ENCODE assay signal across 8 cellular contexts in genomic region chr22:42581762-42582716, GRCh38. TPM values are rescaled to one million over a fixed set of nuclear protein-coding genes. Genes with fewer than 3 reads are reported as not detected.
A peak's percentile ranks its signal among the peaks of the same experiment; 100 is the strongest.
DNase-seq lines count a peak whose midpoint lies in the region; ATAC-seq and TF ChIP-seq lines count a peak whose summit lies in the region.

No MANE protein-coding gene starts in this region.

- H3K27ac ChIP-seq in ACC112 (ENCODE audit: low read depth, low read length) = no peak overlapping the region

- no peaks in the 10 kb centered on the region for H3K27me3 Mint-ChIP-seq in activated T-helper 1 cell treated with anti-CD3 and anti-CD28 coated beads, Interleukin-12 subunit alpha, Interleukin-12 subunit beta, Interleukin-2, Interleukin-4 antibody, amounts not matched to agents 30 ng/mL and 10 ng/mL and 1 ng/mL, durations not matched to agents 14 hours and 24 hours and 36 hours (ENCODE audit: insufficient read depth)
- H3K27me3 Mint-ChIP-seq in natural killer cell treated with Interleukin-12 subunit alpha and Interleukin-12 subunit beta and Interleukin-15 and Interleukin-18, amount 100 ng/mL, for 72 hours = no peaks in the 10 kb centered on the region
- no peaks in the 10 kb centered on the region for H3K27me3 Mint-ChIP-seq in stimulated activated naive B cell treated with anti-CD40 and anti-IgM and Interleukin-4, amounts not matched to agents 10 μg/mL and 1 μg/mL and 100 μg/mL, for 72 hours

- intact Hi-C loops in activated T-helper 1 cell treated with anti-CD3 and anti-CD28 coated beads, Interleukin-12 subunit alpha, Interleukin-12 subunit beta, Interleukin-2, Interleukin-4 antibody, amounts not matched to agents 30 ng/mL and 10 ng/mL and 1 ng/mL, durations not matched to agents 14 hours and 24 hours and 36 hours (cut with micrococcal nuclease) = loop anchor here (1.0 to 2.0 kb wide), 2 partner anchors 29 to 33 kb away; partner anchors contain the start of gene SERHL2

- H3K27me3 ChIP-seq in ACC112 (ENCODE audit: insufficient read depth, low read length) = no peaks in the 10 kb centered on the region

- H3K4me3 Mint-ChIP-seq in activated T-helper 1 cell treated with anti-CD3 and anti-CD28 coated beads, Interleukin-12 subunit alpha, Interleukin-12 subunit beta, Interleukin-2, Interleukin-4 antibody, amounts not matched to agents 30 ng/mL and 10 ng/mL and 1 ng/mL, durations not matched to agents 14 hours and 24 hours and 36 hours = peak overlapping the region; percentile 99
- peak overlapping the region; percentile 98 for H3K4me3 Mint-ChIP-seq in natural killer cell treated with Interleukin-12 subunit alpha and Interleukin-12 subunit beta and Interleukin-15 and Interleukin-18, amount 100 ng/mL, for 72 hours
- H3K4me3 Mint-ChIP-seq in stimulated activated naive B cell treated with anti-CD40 and anti-IgM and Interleukin-4, amounts not matched to agents 10 μg/mL and 1 μg/mL and 100 μg/mL, for 72 hours = peak overlapping the region; percentile 98

- peak overlapping the region; percentile 83 for H3K4me3 ChIP-seq in ACC112 (ENCODE audit: low read depth, low read length)

- peaks cover 31% of the 10 kb centered on the region for H3K36me3 Mint-ChIP-seq in activated T-helper 1 cell treated with anti-CD3 and anti-CD28 coated beads, Interleukin-12 subunit alpha, Interleukin-12 subunit beta, Interleukin-2, Interleukin-4 antibody, amounts not matched to agents 30 ng/mL and 10 ng/mL and 1 ng/mL, durations not matched to agents 14 hours and 24 hours and 36 hours (ENCODE audit: low read depth)
- H3K36me3 Mint-ChIP-seq in natural killer cell treated with Interleukin-12 subunit alpha and Interleukin-12 subunit beta and Interleukin-15 and Interleukin-18, amount 100 ng/mL, for 72 hours = peaks cover 6% of the 10 kb centered on the region
- H3K36me3 Mint-ChIP-seq in stimulated activated naive B cell treated with anti-CD40 and anti-IgM and Interleukin-4, amounts not matched to agents 10 μg/mL and 1 μg/mL and 100 μg/mL, for 72 hours = peaks cover 33 to 51% of the 10 kb centered on the region in 2 donors

- no peaks in the 10 kb centered on the region for H3K4me1 ChIP-seq in ACC112 (ENCODE audit: control insufficient read depth, insufficient read depth, low read length, unreplicated experiment)

- H3K27ac Mint-ChIP-seq in activated T-helper 1 cell treated with anti-CD3 and anti-CD28 coated beads, Interleukin-12 subunit alpha, Interleukin-12 subunit beta, Interleukin-2, Interleukin-4 antibody, amounts not matched to agents 30 ng/mL and 10 ng/mL and 1 ng/mL, durations not matched to agents 14 hours and 24 hours and 36 hours = peak overlapping the region; percentile 83
- peak overlapping the region; percentile 83 to 92 for H3K27ac Mint-ChIP-seq in natural killer cell treated with Interleukin-12 subunit alpha and Interleukin-12 subunit beta and Interleukin-15 and Interleukin-18, amount 100 ng/mL, for 72 hours
- H3K27ac Mint-ChIP-seq in stimulated activated naive B cell treated with anti-CD40 and anti-IgM and Interleukin-4, amounts not matched to agents 10 μg/mL and 1 μg/mL and 100 μg/mL, for 72 hours = peak overlapping the region; percentile 93

- peaks cover 13% of the 10 kb centered on the region for H3K4me1 Mint-ChIP-seq in activated T-helper 1 cell treated with anti-CD3 and anti-CD28 coated beads, Interleukin-12 subunit alpha, Interleukin-12 subunit beta, Interleukin-2, Interleukin-4 antibody, amounts not matched to agents 30 ng/mL and 10 ng/mL and 1 ng/mL, durations not matched to agents 14 hours and 24 hours and 36 hours (ENCODE audit: low read depth)
- H3K4me1 Mint-ChIP-seq in natural killer cell treated with Interleukin-12 subunit alpha and Interleukin-12 subunit beta and Interleukin-15 and Interleukin-18, amount 100 ng/mL, for 72 hours (ENCODE audit: low read depth in 2 of 2) = peaks cover 10 to 14% of the 10 kb centered on the region in 2 donors
- H3K4me1 Mint-ChIP-seq in stimulated activated naive B cell treated with anti-CD40 and anti-IgM and Interleukin-4, amounts not matched to agents 10 μg/mL and 1 μg/mL and 100 μg/mL, for 72 hours = peaks cover 20 to 40% of the 10 kb centered on the region in 2 donors

- H2AFZ ChIP-seq in ACC112 (ENCODE audit: low read length, unreplicated experiment) = no peak overlapping the region

- peak; percentile 46 for DNase-seq in HT1080 (ENCODE audit: low read depth)
- peak; percentile 77 for DNase-seq in activated T-helper 1 cell treated with anti-CD3 and anti-CD28 coated beads, Interleukin-12 subunit alpha, Interleukin-12 subunit beta, Interleukin-2, Interleukin-4 antibody, amounts not matched to agents 30 ng/mL and 10 ng/mL and 1 ng/mL, durations not matched to agents 14 hours and 24 hours and 36 hours (ENCODE audit: low spot score)
- DNase-seq in fibroblast of peridontal ligament (ENCODE audit: extremely low read depth) = peak; percentile 55
- peak; percentile 81 for DNase-seq in natural killer cell treated with Interleukin-12 subunit alpha and Interleukin-12 subunit beta and Interleukin-15 and Interleukin-18, amount 100 ng/mL, for 72 hours (ENCODE audit: low spot score)
- DNase-seq in stimulated activated naive B cell treated with anti-CD40 and anti-IgM and Interleukin-4, amounts not matched to agents 10 μg/mL and 1 μg/mL and 100 μg/mL, for 72 hours = peak; percentile 63

- H3K36me3 ChIP-seq in ACC112 (ENCODE audit: insufficient read depth, low read length) = no peaks in the 10 kb centered on the region

- H3K79me2 ChIP-seq in ACC112 (ENCODE audit: control insufficient read depth, insufficient read depth, low read length, unreplicated experiment) = peaks cover 10% of the 10 kb centered on the region

- no peaks in the 10 kb centered on the region for H3K9me3 Mint-ChIP-seq in activated T-helper 1 cell treated with anti-CD3 and anti-CD28 coated beads, Interleukin-12 subunit alpha, Interleukin-12 subunit beta, Interleukin-2, Interleukin-4 antibody, amounts not matched to agents 30 ng/mL and 10 ng/mL and 1 ng/mL, durations not matched to agents 14 hours and 24 hours and 36 hours
- no peaks in the 10 kb centered on the region for H3K9me3 Mint-ChIP-seq in natural killer cell treated with Interleukin-12 subunit alpha and Interleukin-12 subunit beta and Interleukin-15 and Interleukin-18, amount 100 ng/mL, for 72 hours
- no peaks in the 10 kb centered on the region for H3K9me3 Mint-ChIP-seq in stimulated activated naive B cell treated with anti-CD40 and anti-IgM and Interleukin-4, amounts not matched to agents 10 μg/mL and 1 μg/mL and 100 μg/mL, for 72 hours

- ATAC-seq in GM18519 (IDR thresholded peaks at IDR 0.05; ENCODE audit: low FRiP score, unreplicated experiment) = peak; percentile 38
- ATAC-seq in natural killer cell treated with Interleukin-12 subunit alpha and Interleukin-12 subunit beta and Interleukin-15 and Interleukin-18, amount 100 ng/mL, for 72 hours = peak; percentile 90 to 93
- ATAC-seq in stimulated activated naive B cell treated with anti-CD40 and anti-IgM and Interleukin-4, amounts not matched to agents 10 μg/mL and 1 μg/mL and 100 μg/mL, for 72 hours (replicated peaks) = peak; percentile 83 to 86

TF ChIP-seq in PFSK-1, 5 proteins besides CTCF, POLR2A, EP300 and RAD21 (continues in another document):
- no peak for TF ChIP-seq FOXP2 (optimal IDR thresholded peaks at IDR 0.05; ENCODE audit: borderline replicate concordance, extremely low read depth, extremely low read length, insufficient read depth)

RNA-seq across cellular contexts. Expression of gene SERHL2, which starts 28.3 kb away (rescaled TPM):
- 0.63 TPM in 1 of 2 replicates, not detected in the other for total RNA-seq in HT1080 (2014; rRNA removed; shearing (Covaris generic))
- 1.4 and 2.2 TPM in 2 replicates for polyA plus RNA-seq in HT1080 (2015; cell fraction: cytosol; rRNA removed)
- 2.6 and 3.1 TPM in 2 replicates for polyA plus RNA-seq in HT1080 (2015; cell fraction: nucleus; rRNA removed)
- polyA plus RNA-seq in PFSK-1 (2012; ENCODE audit: insufficient read length, low read depth) = 4.7 TPM
- 1.4 and 2.1 TPM in 2 replicates for total RNA-seq in activated T-helper 1 cell treated with anti-CD3 and anti-CD28 coated beads, Interleukin-12 subunit alpha, Interleukin-12 subunit beta, Interleukin-2, Interleukin-4 antibody, amounts not matched to agents 30 ng/mL and 10 ng/mL and 1 ng/mL, durations not matched to agents 14 hours and 24 hours and 36 hours
- total RNA-seq in natural killer cell treated with Interleukin-12 subunit alpha and Interleukin-12 subunit beta and Interleukin-15 and Interleukin-18, amount 100 ng/mL, for 72 hours = not detected

RNA-seq across cellular contexts. Expression of gene POLDIP3, which starts 32.6 kb away (rescaled TPM):
- 46.4 and 58.3 TPM in 2 replicates for total RNA-seq in HT1080 (2014; rRNA removed; shearing (Covaris generic))
- 40.2 and 44.2 TPM in 2 replicates for polyA plus RNA-seq in HT1080 (2015; cell fraction: cytosol; rRNA removed)
- 59.8 and 60.0 TPM in 2 replicates for polyA plus RNA-seq in HT1080 (2015; cell fraction: nucleus; rRNA removed)
- 58.6 TPM for polyA plus RNA-seq in PFSK-1 (2012; ENCODE audit: insufficient read length, low read depth)
- total RNA-seq in activated T-helper 1 cell treated with anti-CD3 and anti-CD28 coated beads, Interleukin-12 subunit alpha, Interleukin-12 subunit beta, Interleukin-2, Interleukin-4 antibody, amounts not matched to agents 30 ng/mL and 10 ng/mL and 1 ng/mL, durations not matched to agents 14 hours and 24 hours and 36 hours = 77.9 and 87.2 TPM in 2 replicates
- 10 to 100 TPM; 61.6 to 78.9 TPM for total RNA-seq in natural killer cell treated with Interleukin-12 subunit alpha and Interleukin-12 subunit beta and Interleukin-15 and Interleukin-18, amount 100 ng/mL, for 72 hours

RNA-seq across cellular contexts. Expression of gene ATP5MGL, which starts 58.4 kb away (rescaled TPM):
- total RNA-seq in HT1080 (2014; rRNA removed; shearing (Covaris generic)) = 0.27 TPM in 1 of 2 replicates, not detected in the other
- polyA plus RNA-seq in HT1080 (2015; cell fraction: cytosol; rRNA removed) = not detected in 2 replicates
- polyA plus RNA-seq in HT1080 (2015; cell fraction: nucleus; rRNA removed) = not detected in 2 replicates
- not detected for polyA plus RNA-seq in PFSK-1 (2012; ENCODE audit: insufficient read length, low read depth)
- total RNA-seq in activated T-helper 1 cell treated with anti-CD3 and anti-CD28 coated beads, Interleukin-12 subunit alpha, Interleukin-12 subunit beta, Interleukin-2, Interleukin-4 antibody, amounts not matched to agents 30 ng/mL and 10 ng/mL and 1 ng/mL, durations not matched to agents 14 hours and 24 hours and 36 hours = 0.49 TPM in 1 of 2 replicates, not detected in the other
- 1 to 10 TPM in 1 of 2 donors, under 1 TPM in 1; 0.62 to 1.1 TPM for total RNA-seq in natural killer cell treated with Interleukin-12 subunit alpha and Interleukin-12 subunit beta and Interleukin-15 and Interleukin-18, amount 100 ng/mL, for 72 hours

Comparison
In these comparisons a context has a peak if more than half of its experiments do, and no peak if none do; other contexts are left out.
1. ATAC-seq: peak in every context shown above with its lines; median percentile 92 in natural killer cell treated with Interleukin-12 subunit alpha and Interleukin-12 subunit beta and Interleukin-15 and Interleukin-18, amount 100 ng/mL, for 72 hours; 84 in stimulated activated naive B cell treated with anti-CD40 and anti-IgM and Interleukin-4, amounts not matched to agents 10 μg/mL and 1 μg/mL and 100 μg/mL, for 72 hours; 38 in GM18519.